In genomic region chr6:17336425-17336824, GRCh38 we compare ENCODE assay signal across 20 cellular contexts. TPM values are rescaled to one million over a fixed set of nuclear protein-coding genes. Genes with fewer than 3 reads are reported as not detected.
DNase-seq lines count a peak whose midpoint lies in the region; ATAC-seq and TF ChIP-seq lines count a peak whose summit lies in the region.
"Had no signal": no experiment of that assay in that cellular context is flagged by ENCODE, and none has a peak within 500 bp of the region (broad histone marks: within the 10 kb centered on the region; RNA-seq: fewer than 3 reads in every experiment).

No MANE protein-coding gene starts in this region.

- no peak for DNase-seq in SK-N-SH
- peak; percentile 80 for DNase-seq in adipocyte (ENCODE audit: low read depth)
- peak; percentile 20 for DNase-seq in fibroblast of mammary gland (ENCODE audit: low read depth)
- no peak for DNase-seq in progenitor cell of endocrine pancreas (ENCODE audit: low spot score, unreplicated experiment)
- no peak for DNase-seq in left colon
- DNase-seq in activated naive CD8-positive, alpha-beta T cell treated with anti-CD3 and anti-CD28 coated beads for 36 hours: no peak
- DNase-seq: Calu3, DMS79, GF-D8, GM23248, MM.1S, NCI-H1105 treated with DMSO at 0.1 percent for 48 hours, NCI-H187 treated with DMSO at 0.1 percent for 48 hours, NCI-H446 treated with DMSO at 0.1 percent for 48 hours, NCI-H748 treated with DMSO at 0.1 percent for 48 hours had no signal

- no peaks in the 10 kb centered on the region for H3K4me1 ChIP-seq in SK-N-SH (ENCODE audit: control insufficient read depth in 1 of 2, insufficient read depth in 2 of 2, low read depth in 1 of 2, low read length in 1 of 2)
- no peaks in the 10 kb centered on the region for H3K4me1 ChIP-seq in adipocyte (ENCODE audit: control insufficient read depth, insufficient read depth, low read length)

- H3K4me3 ChIP-seq in SK-N-SH (ENCODE audit: low read depth in 2 of 2, low read length in 1 of 2) (no peak overlapping the region), adipocyte (ENCODE audit: low read length) (no peak overlapping the region), fibroblast of mammary gland (ENCODE audit: control insufficient read depth, low read depth, low read length) (no peak overlapping the region)
- H3K4me3 ChIP-seq: GM23248 had no signal

- ATAC-seq in SK-N-SH treated with all-trans-retinoic acid at 6 μM for 48 hours: no peak
- ATAC-seq in left colon: no peak
- no peak for ATAC-seq in HG03521 (IDR thresholded peaks at IDR 0.05; ENCODE audit: unreplicated experiment)
- ATAC-seq: Right ventricle myocardium inferior had no signal

- no peak for TF ChIP-seq RAD21 in SK-N-SH (IDR thresholded peaks at IDR 0.05; ENCODE audit: low read length)

- WGBS in SK-N-SH (ENCODE audit: low lambda C conversion rate): 69% methylated on average over 2 of the region's 2 CpGs

- CTCF ChIA-PET in SK-N-SH (lab: Yijun Ruan, JAX): interaction anchor here (0.5 kb wide), 1 partner anchor 225 kb away, joined by 3 read pairs; no protein-coding TSS in a partner anchor

- H3K36me3 ChIP-seq in SK-N-SH (replicated peaks in 1 of 2; ENCODE audit: control insufficient read depth in 1 of 2, insufficient read depth in 2 of 2, low read length in 1 of 2): no peaks in the 10 kb centered on the region
- H3K36me3 ChIP-seq in adipocyte (ENCODE audit: control insufficient read depth, insufficient read depth, low read length, severe bottlenecking): no peaks in the 10 kb centered on the region

- no peak overlapping the region for H3K27ac ChIP-seq in SK-N-SH (ENCODE audit: low read depth in 2 of 2, low read length in 1 of 2)
- H3K27ac ChIP-seq: 22Rv1, GM23248, KMS-11 had no signal

- TF ChIP-seq CTCF in SK-N-SH (IDR thresholded peaks at IDR 0.05) (no peak), fibroblast of mammary gland (conservative IDR thresholded peaks at IDR 0.05; ENCODE audit: control insufficient read depth, insufficient read depth, low read depth, low read length) (no peak), progenitor cell of endocrine pancreas (IDR thresholded peaks at IDR 0.05; ENCODE audit: unreplicated experiment) (no peak)

- H3K9me3 Mint-ChIP-seq in progenitor cell of endocrine pancreas (ENCODE audit: low read depth): peaks cover 5% of the 10 kb centered on the region
- peaks cover under 1% of the 10 kb centered on the region for H3K9me3 Mint-ChIP-seq in activated naive CD8-positive, alpha-beta T cell treated with anti-CD3 and anti-CD28 coated beads for 36 hours

- no peak overlapping the region for H3K4me3 Mint-ChIP-seq in progenitor cell of endocrine pancreas (ENCODE audit: low read depth)
- no peak overlapping the region for H3K4me3 Mint-ChIP-seq in activated naive CD8-positive, alpha-beta T cell treated with anti-CD3 and anti-CD28 coated beads for 36 hours

- no peaks in the 10 kb centered on the region for H4K20me1 ChIP-seq in SK-N-SH (ENCODE audit: insufficient read depth)

- H3K27me3 ChIP-seq in SK-N-SH (ENCODE audit: insufficient read depth) (no peaks in the 10 kb centered on the region), adipocyte (replicated peaks; ENCODE audit: control insufficient read depth, insufficient read depth, low read length) (no peaks in the 10 kb centered on the region)

- H3K4me2 ChIP-seq in SK-N-SH: no peak overlapping the region
- H3K4me2 ChIP-seq: KMS-11 had no signal

- POLR2A ChIA-PET in SK-N-SH (lab: Yijun Ruan, JAX): no interaction called here

- no peaks in the 10 kb centered on the region for H3K79me2 ChIP-seq in SK-N-SH (ENCODE audit: insufficient read depth)

- peak overlapping the region; percentile 27 for H3K27ac Mint-ChIP-seq in progenitor cell of endocrine pancreas
- H3K27ac Mint-ChIP-seq in activated naive CD8-positive, alpha-beta T cell treated with anti-CD3 and anti-CD28 coated beads for 36 hours: no peak overlapping the region

- no peaks in the 10 kb centered on the region for H3K27me3 Mint-ChIP-seq in progenitor cell of endocrine pancreas
- H3K27me3 Mint-ChIP-seq in activated naive CD8-positive, alpha-beta T cell treated with anti-CD3 and anti-CD28 coated beads for 36 hours: peaks cover 3% of the 10 kb centered on the region

- no peak for TF ChIP-seq EP300 in SK-N-SH (IDR thresholded peaks at IDR 0.05; ENCODE audit: borderline replicate concordance in 1 of 2, low read depth in 1 of 2, low read length in 1 of 2)

- H3K9me3 ChIP-seq in SK-N-SH (no peaks in the 10 kb centered on the region), adipocyte (ENCODE audit: control insufficient read depth, low read length) (no peaks in the 10 kb centered on the region)

- H3F3A ChIP-seq in SK-N-SH (replicated peaks; ENCODE audit: insufficient read depth): no peaks in the 10 kb centered on the region

- intact Hi-C loops in left colon (cut with DNase I, micrococcal nuclease): no loop called here

- H2AFZ ChIP-seq in SK-N-SH (ENCODE audit: low read depth): no peak overlapping the region
- H2AFZ ChIP-seq: GM23248 had no signal

- no peaks in the 10 kb centered on the region for H3K36me3 Mint-ChIP-seq in progenitor cell of endocrine pancreas (ENCODE audit: insufficient read depth)
- no peaks in the 10 kb centered on the region for H3K36me3 Mint-ChIP-seq in activated naive CD8-positive, alpha-beta T cell treated with anti-CD3 and anti-CD28 coated beads for 36 hours

- no peaks in the 10 kb centered on the region for H3K9me2 ChIP-seq in SK-N-SH

- H3K9ac ChIP-seq in SK-N-SH (no peak overlapping the region), adipocyte (ENCODE audit: low read length) (no peak overlapping the region)
- H3K9ac ChIP-seq: GM23248, KMS-11 had no signal

- no peaks in the 10 kb centered on the region for H3K4me1 Mint-ChIP-seq in progenitor cell of endocrine pancreas (ENCODE audit: low read depth)
- H3K4me1 Mint-ChIP-seq in activated naive CD8-positive, alpha-beta T cell treated with anti-CD3 and anti-CD28 coated beads for 36 hours: no peaks in the 10 kb centered on the region

TF ChIP-seq in SK-N-SH treated with all-trans-retinoic acid at 6 μM for 48 hours, 23 proteins besides CTCF, POLR2A, EP300 and RAD21 (continues in another document):
- peak; percentile 68; the same call in 1 of the 2 replicates for TF ChIP-seq ZNF8 (CRISPR knock-in tag; IDR thresholded peaks at IDR 0.05)
- TF ChIP-seq RARB (CRISPR knock-in tag; IDR thresholded peaks at IDR 0.05): no peak

TF ChIP-seq in SK-N-SH, 30 proteins besides CTCF, POLR2A, EP300 and RAD21 (continues in another document):
- TF ChIP-seq, protein P1, sequence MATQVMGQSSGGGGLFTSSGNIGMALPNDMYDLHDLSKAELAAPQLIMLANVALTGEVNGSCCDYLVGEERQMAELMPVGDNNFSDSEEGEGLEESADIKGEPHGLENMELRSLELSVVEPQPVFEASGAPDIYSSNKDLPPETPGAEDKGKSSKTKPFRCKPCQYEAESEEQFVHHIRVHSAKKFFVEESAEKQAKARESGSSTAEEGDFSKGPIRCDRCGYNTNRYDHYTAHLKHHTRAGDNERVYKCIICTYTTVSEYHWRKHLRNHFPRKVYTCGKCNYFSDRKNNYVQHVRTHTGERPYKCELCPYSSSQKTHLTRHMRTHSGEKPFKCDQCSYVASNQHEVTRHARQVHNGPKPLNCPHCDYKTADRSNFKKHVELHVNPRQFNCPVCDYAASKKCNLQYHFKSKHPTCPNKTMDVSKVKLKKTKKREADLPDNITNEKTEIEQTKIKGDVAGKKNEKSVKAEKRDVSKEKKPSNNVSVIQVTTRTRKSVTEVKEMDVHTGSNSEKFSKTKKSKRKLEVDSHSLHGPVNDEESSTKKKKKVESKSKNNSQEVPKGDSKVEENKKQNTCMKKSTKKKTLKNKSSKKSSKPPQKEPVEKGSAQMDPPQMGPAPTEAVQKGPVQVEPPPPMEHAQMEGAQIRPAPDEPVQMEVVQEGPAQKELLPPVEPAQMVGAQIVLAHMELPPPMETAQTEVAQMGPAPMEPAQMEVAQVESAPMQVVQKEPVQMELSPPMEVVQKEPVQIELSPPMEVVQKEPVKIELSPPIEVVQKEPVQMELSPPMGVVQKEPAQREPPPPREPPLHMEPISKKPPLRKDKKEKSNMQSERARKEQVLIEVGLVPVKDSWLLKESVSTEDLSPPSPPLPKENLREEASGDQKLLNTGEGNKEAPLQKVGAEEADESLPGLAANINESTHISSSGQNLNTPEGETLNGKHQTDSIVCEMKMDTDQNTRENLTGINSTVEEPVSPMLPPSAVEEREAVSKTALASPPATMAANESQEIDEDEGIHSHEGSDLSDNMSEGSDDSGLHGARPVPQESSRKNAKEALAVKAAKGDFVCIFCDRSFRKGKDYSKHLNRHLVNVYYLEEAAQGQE (IDR thresholded peaks at IDR 0.05; ENCODE audit: low read depth, low read length): no peak
- TF ChIP-seq, protein P2, sequence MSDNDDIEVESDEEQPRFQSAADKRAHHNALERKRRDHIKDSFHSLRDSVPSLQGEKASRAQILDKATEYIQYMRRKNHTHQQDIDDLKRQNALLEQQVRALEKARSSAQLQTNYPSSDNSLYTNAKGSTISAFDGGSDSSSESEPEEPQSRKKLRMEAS (IDR thresholded peaks at IDR 0.05; ENCODE audit: low read depth): no peak
- TF ChIP-seq NRF1 (IDR thresholded peaks at IDR 0.05; ENCODE audit: low read depth, low read length) (no peak), ZBTB33 (IDR thresholded peaks at IDR 0.05; ENCODE audit: borderline replicate concordance, low read depth) (no peak)

RNA-seq across cellular contexts. Expression of gene RBM24, which starts 55.3 kb away (rescaled TPM):
- polyA plus RNA-seq in SK-N-SH (2012; rRNA removed): 0.19 and 0.20 TPM in 2 replicates
- polyA plus RNA-seq in SK-N-SH (2012; cell fraction: cytosol; rRNA removed): 0.08 and 0.10 TPM in 2 replicates
- 0.19 and 0.31 TPM in 2 replicates for polyA plus RNA-seq in SK-N-SH (2012; cell fraction: nucleus; rRNA removed)
- total RNA-seq in progenitor cell of endocrine pancreas (1.2 and 1.5 TPM in 2 replicates), left colon (1 to 10 TPM; 3.2 to 8.8 TPM)
- total RNA-seq in activated naive CD8-positive, alpha-beta T cell treated with anti-CD3 and anti-CD28 coated beads for 36 hours: not detected

RNA-seq across cellular contexts. Expression of gene CAP2, which starts 57.0 kb away (rescaled TPM):
- polyA plus RNA-seq in SK-N-SH (2012; rRNA removed): 8.5 and 10.0 TPM in 2 replicates
- polyA plus RNA-seq in SK-N-SH (2012; cell fraction: cytosol; rRNA removed): 9.2 and 9.8 TPM in 2 replicates
- 6.8 and 10.9 TPM in 2 replicates for polyA plus RNA-seq in SK-N-SH (2012; cell fraction: nucleus; rRNA removed)
- 15.4 and 15.5 TPM in 2 replicates for total RNA-seq in progenitor cell of endocrine pancreas
- 1 to 10 TPM; 3.4 to 7.1 TPM for total RNA-seq in left colon
- total RNA-seq in activated naive CD8-positive, alpha-beta T cell treated with anti-CD3 and anti-CD28 coated beads for 36 hours: not detected

Comparison
In these comparisons a context has a peak if more than half of its experiments do, and no peak if none do; other contexts are left out.
1. DNase-seq: peak in adipocyte (single experiment) and fibroblast of mammary gland (single experiment); none in SK-N-SH (single experiment), progenitor cell of endocrine pancreas (single experiment), left colon (0 of 2) and activated naive CD8-positive, alpha-beta T cell treated with anti-CD3 and anti-CD28 coated beads for 36 hours (single experiment).
2. RNA of gene CAP2, which starts 57.0 kb away (total RNA-seq): 15.4 to 15.5 TPM in progenitor cell of endocrine pancreas and 3.4 to 7.1 TPM in left colon; not detected in activated naive CD8-positive, alpha-beta T cell treated with anti-CD3 and anti-CD28 coated beads for 36 hours; every median in the first group is over 4 times any median in the second.